In genomic region chr13:96299235-96299634, GRCh38 we compare ENCODE assay signal across 27 cellular contexts.
"Had no signal": no experiment of that assay in that cellular context is flagged by ENCODE, and none has a peak within 500 bp of the region (broad histone marks: within the 10 kb centered on the region; RNA-seq: fewer than 3 reads in every experiment).

No MANE protein-coding gene starts in this region.

- H3K9me3 Mint-ChIP-seq: activated T-cell treated with anti-CD3 and anti-CD28 coated beads, Interleukin-2, amount 50 U/mL, for 4 hours had no signal

- H3K27ac Mint-ChIP-seq: activated naive CD8-positive, alpha-beta T cell; activated T-helper 2 cell treated with anti-CD3 and anti-CD28 coated beads, Interferon-gamma antibody, Interleukin-2, Interleukin-4, amounts not matched to agents 10 μg/mL and 5 μg/mL and 100 μg/mL, durations not matched to agents 14 hours and 24 hours and 36 hours; nephron had no signal

- H3K4me3 ChIP-seq: adrenal gland, ascending aorta, esophagus squamous epithelium, gastrocnemius medialis, upper lobe of left lung had no signal

- H3K4me1 Mint-ChIP-seq: nephron had no signal

- DNase-seq: activated CD4-positive, alpha-beta T cell treated with anti-CD3 and anti-CD28 coated beads for 4 hours; activated CD4-positive, alpha-beta T cell treated with anti-CD3 and anti-CD28 coated beads, Interleukin-2, amount 50 U/mL, for 48 hours; activated CD4-positive, CD25-positive, alpha-beta regulatory T cell; activated CD8-positive, alpha-beta memory T cell treated with anti-CD3 and anti-CD28 coated beads, Interleukin-2, amount 50 U/mL, for 48 hours; activated naive CD4-positive, alpha-beta T cell; activated T-cell treated with anti-CD3 and anti-CD28 coated beads, Interleukin-2, amount 50 U/mL, for 4 hours; adrenal gland; central memory CD4-positive, alpha-beta T cell; dermis blood vessel endothelial cell; effector memory CD4-positive, alpha-beta T cell; esophagus squamous epithelium; gastrocnemius medialis; hypothalamus; left ventricle myocardium superior; mammary epithelial cell; midbrain; right cardiac atrium; stimulated activated CD4-positive, alpha-beta T cell treated with anti-CD3 and anti-CD28 coated beads, Interleukin-12 subunit alpha, Interleukin-12 subunit beta, amount 100 ng/mL, for 4 hours; stimulated activated CD4-positive, alpha-beta T cell treated with anti-CD3 and anti-CD28 coated beads, Interleukin-4, amount 100 ng/mL, for 4 hours; stimulated activated naive CD8-positive, alpha-beta T cell treated with anti-CD3 and anti-CD28 coated beads, Interleukin-15, Interleukin-2, amounts not matched to agents 100 U/mL and 50 U/mL, for 24 hours; upper lobe of left lung had no signal

- H3K36me3 Mint-ChIP-seq: activated naive CD8-positive, alpha-beta T cell had no signal

- H3K27me3 ChIP-seq: adrenal gland, ascending aorta, esophagus squamous epithelium, gastrocnemius medialis, neutrophil, upper lobe of left lung had no signal

- H3K9me3 ChIP-seq: adrenal gland, ascending aorta, esophagus squamous epithelium, gastrocnemius medialis, neutrophil, upper lobe of left lung had no signal

- H3K4me3 Mint-ChIP-seq: activated naive CD8-positive, alpha-beta T cell; activated T-cell treated with anti-CD3 and anti-CD28 coated beads, Interleukin-2, amount 50 U/mL, for 4 hours; nephron had no signal

- H3K36me3 ChIP-seq: adrenal gland, ascending aorta, esophagus squamous epithelium, gastrocnemius medialis, neutrophil, upper lobe of left lung had no signal

- H3K27ac ChIP-seq: adrenal gland, ascending aorta, esophagus squamous epithelium, gastrocnemius medialis, neutrophil, parathyroid adenoma, upper lobe of left lung had no signal

- H3K27me3 Mint-ChIP-seq: activated naive CD8-positive, alpha-beta T cell had no signal

- H3K9ac ChIP-seq: parathyroid adenoma had no signal

- H3K4me1 ChIP-seq: adrenal gland, ascending aorta, esophagus squamous epithelium, gastrocnemius medialis, parathyroid adenoma, upper lobe of left lung had no signal

- ATAC-seq: activated T-cell treated with anti-CD3 and anti-CD28 coated beads, Interleukin-2, amount 50 U/mL, for 4 hours; gastrocnemius medialis; left ventricle myocardium superior; right cardiac atrium; stimulated activated naive CD8-positive, alpha-beta T cell treated with anti-CD3 and anti-CD28 coated beads, Interleukin-15, Interleukin-2, amounts not matched to agents 100 U/mL and 50 U/mL, for 24 hours had no signal
